ENCODE assay signal across 1 cellular context in genomic region chr20:62927128-62927705, GRCh38.
TF ChIP-seq lines count a peak whose summit lies in the region.

No MANE protein-coding gene starts in this region.

TF ChIP-seq in HepG2, 621 proteins besides CTCF, POLR2A, EP300 and RAD21 (continues in another document):
- TF ChIP-seq ZHX2 (IDR thresholded peaks at IDR 0.05; ENCODE audit: low read depth) = no peak
- no peak for TF ChIP-seq ZHX2 (CRISPR knock-in tag; IDR thresholded peaks at IDR 0.05; ENCODE audit: borderline replicate concordance)
- 0 out of 2 replicates have a peak, but pooled peaks have one; percentile 3 for TF ChIP-seq CC2D1A (CRISPR knock-in tag; IDR thresholded peaks at IDR 0.05)
- TF ChIP-seq ZNF275 (CRISPR knock-in tag; IDR thresholded peaks at IDR 0.05; ENCODE audit: borderline replicate concordance) = no peak
- TF ChIP-seq ZNF331 (CRISPR knock-in tag; IDR thresholded peaks at IDR 0.05) = no peak
- no peak for TF ChIP-seq UBTF (CRISPR knock-in tag; IDR thresholded peaks at IDR 0.05)
- TF ChIP-seq ZIK1 (CRISPR knock-in tag; IDR thresholded peaks at IDR 0.05; ENCODE audit: borderline replicate concordance, low read depth) = no peak
- TF ChIP-seq BHLHE40 (IDR thresholded peaks at IDR 0.05; ENCODE audit: low read length) = 0 out of 2 replicates have a peak, but pooled peaks have one; percentile 4
- TF ChIP-seq TFDP1 (CRISPR knock-in tag; IDR thresholded peaks at IDR 0.05; ENCODE audit: borderline replicate concordance) = 0 out of 2 replicates have a peak, but pooled peaks have one; percentile 17
- TF ChIP-seq ZNF143 (CRISPR knock-in tag; IDR thresholded peaks at IDR 0.05) = no peak
- no peak; the same call in 1 of the 2 replicates for TF ChIP-seq POLR2AphosphoS2 (IDR thresholded peaks at IDR 0.05; ENCODE audit: low read depth, low read length)
- TF ChIP-seq CENPBD1 (CRISPR knock-in tag; IDR thresholded peaks at IDR 0.05; ENCODE audit: borderline replicate concordance, low read depth) = no peak
- no peak for TF ChIP-seq JDP2 (CRISPR knock-in tag; IDR thresholded peaks at IDR 0.05; ENCODE audit: borderline replicate concordance)
- no peak for TF ChIP-seq ZBTB1 (CRISPR knock-in tag; IDR thresholded peaks at IDR 0.05; ENCODE audit: borderline replicate concordance)
- 0 out of 2 replicates have a peak, but pooled peaks have one; percentile 6 for TF ChIP-seq ZNF704 (CRISPR knock-in tag; IDR thresholded peaks at IDR 0.05; ENCODE audit: borderline replicate concordance)
- TF ChIP-seq MZF1 (CRISPR knock-in tag; IDR thresholded peaks at IDR 0.05; ENCODE audit: borderline replicate concordance) = no peak
- TF ChIP-seq NFAT5 (CRISPR knock-in tag; IDR thresholded peaks at IDR 0.05) = no peak
- TF ChIP-seq ATF2 (CRISPR knock-in tag; IDR thresholded peaks at IDR 0.05) = no peak
- TF ChIP-seq ZNF768 (CRISPR knock-in tag; IDR thresholded peaks at IDR 0.05) = no peak
- TF ChIP-seq ERF (CRISPR knock-in tag; IDR thresholded peaks at IDR 0.05) = no peak
- TF ChIP-seq JUN (CRISPR knock-in tag; IDR thresholded peaks at IDR 0.05) = no peak
- TF ChIP-seq RXRA (CRISPR knock-in tag; IDR thresholded peaks at IDR 0.05) = no peak
- no peak for TF ChIP-seq ZNF101 (CRISPR knock-in tag; IDR thresholded peaks at IDR 0.05; ENCODE audit: borderline replicate concordance, low read depth)
- no peak for TF ChIP-seq CCDC6 (CRISPR knock-in tag; IDR thresholded peaks at IDR 0.05)
- TF ChIP-seq SALL2 (CRISPR knock-in tag; IDR thresholded peaks at IDR 0.05) = no peak
- no peak for TF ChIP-seq KLF15 (CRISPR knock-in tag; IDR thresholded peaks at IDR 0.05; ENCODE audit: borderline replicate concordance)
- TF ChIP-seq ZNF883 (CRISPR knock-in tag; IDR thresholded peaks at IDR 0.05; ENCODE audit: not compliant biosample characterization) = peak; percentile 9
- no peak for TF ChIP-seq ZFP37 (CRISPR knock-in tag; IDR thresholded peaks at IDR 0.05; ENCODE audit: borderline replicate concordance)
- TF ChIP-seq TRIM22 (IDR thresholded peaks at IDR 0.05) = no peak
- no peak for TF ChIP-seq DDIT3 (CRISPR knock-in tag; IDR thresholded peaks at IDR 0.05)
- TF ChIP-seq NFE2L2 (IDR thresholded peaks at IDR 0.05; ENCODE audit: low read length) = no peak
- peak; percentile 50; the same call in 1 of the 2 replicates for TF ChIP-seq ZBTB33 (CRISPR knock-in tag; IDR thresholded peaks at IDR 0.05)
- TF ChIP-seq PCBP1 (IDR thresholded peaks at IDR 0.05; ENCODE audit: borderline replicate concordance, low read depth, low read length) = 0 out of 2 replicates have a peak, but pooled peaks have one; percentile 45
- TF ChIP-seq ZNF441 (CRISPR knock-in tag; IDR thresholded peaks at IDR 0.05; ENCODE audit: borderline replicate concordance) = 0 out of 2 replicates have a peak, but pooled peaks have one; percentile 27
